8 cellular contexts compared by ENCODE assay signal in genomic region chr6:31897612-31898199, GRCh38. TPM values are rescaled to one million over a fixed set of nuclear protein-coding genes. Genes with fewer than 3 reads are reported as not detected.
A peak's percentile ranks its signal among the peaks of the same experiment; 100 is the strongest.
DNase-seq lines count a peak whose midpoint lies in the region; ATAC-seq and TF ChIP-seq lines count a peak whose summit lies in the region.

Gene EHMT2 (minus strand): TSS chr6:31897698. CDS start chr6:31897677, 21 bp downstream.

- peaks cover 22% of the 10 kb centered on the region for H3K36me3 ChIP-seq in left ventricle myocardium inferior
- H3K36me3 ChIP-seq in psoas muscle (ENCODE audit: insufficient read depth in 1 of 2, low read depth in 1 of 2) = peaks cover 0 to 34% of the 10 kb centered on the region in 2 donors

- TF ChIP-seq CTCF in HFF-Myc (IDR thresholded peaks at IDR 0.05; ENCODE audit: low read depth, low read length, missing control alignments) = no peak
- TF ChIP-seq CTCF in left ventricle myocardium inferior (IDR thresholded peaks at IDR 0.05; ENCODE audit: borderline replicate concordance) = peak; percentile 24
- TF ChIP-seq CTCF in psoas muscle (IDR thresholded peaks at IDR 0.05) = peak; percentile 6

- intact Hi-C loops in left ventricle myocardium inferior (cut with micrococcal nuclease) (no loop called here), psoas muscle (cut with DNase I) (loop anchor here in 1 of 2 donors (2.0 to 10.0 kb wide), 2 partner anchors 63 to 353 kb away; partner anchors contain the start of genes ATP6V1G2, DDX39B and NFKBIL1)

- peaks cover 26% of the 10 kb centered on the region for H3K4me1 Mint-ChIP-seq in T-helper 1 cell treated with Interleukin-12 subunit alpha and Interleukin-12 subunit beta and Interleukin-4 antibody, amounts not matched to agents 30 μg/mL and 1 μg/mL, for 36 hours (ENCODE audit: low read depth)

- 0 to 1% (median 0%) methylated on average over 34 to 42 of the region's 42 CpGs for WGBS in psoas muscle, 3 donors

- no peaks in the 10 kb centered on the region for H3K27me3 ChIP-seq in left ventricle myocardium inferior (ENCODE audit: low read depth)
- no peaks in the 10 kb centered on the region for H3K27me3 ChIP-seq in psoas muscle (ENCODE audit: insufficient read depth in 3 of 3, low read length in 2 of 3)

- H3K27ac ChIP-seq in left ventricle myocardium inferior (replicated peaks) (peak within 1 kb of the TSS; percentile 92), psoas muscle (peak within 1 kb of the TSS; percentile 85)

- peaks cover 1% of the 10 kb centered on the region for H3K27me3 Mint-ChIP-seq in T-helper 1 cell treated with Interleukin-12 subunit alpha and Interleukin-12 subunit beta and Interleukin-4 antibody, amounts not matched to agents 30 μg/mL and 1 μg/mL, for 36 hours (ENCODE audit: low read depth)

- H3K9me3 Mint-ChIP-seq in T-helper 1 cell treated with Interleukin-12 subunit alpha and Interleukin-12 subunit beta and Interleukin-4 antibody, amounts not matched to agents 30 μg/mL and 1 μg/mL, for 36 hours = no peaks in the 10 kb centered on the region

- peak within 1 kb of the TSS; percentile 97 for H3K4me3 Mint-ChIP-seq in T-helper 1 cell treated with Interleukin-12 subunit alpha and Interleukin-12 subunit beta and Interleukin-4 antibody, amounts not matched to agents 30 μg/mL and 1 μg/mL, for 36 hours

- H3K4me3 ChIP-seq in HFF-Myc (replicated peaks; ENCODE audit: low read depth, low read length) = peak within 1 kb of the TSS; percentile 65
- peak within 1 kb of the TSS; percentile 93 for H3K4me3 ChIP-seq in left ventricle myocardium inferior
- peak within 1 kb of the TSS; percentile 77 for H3K4me3 ChIP-seq in psoas muscle

- peaks cover 12% of the 10 kb centered on the region for H3K36me3 Mint-ChIP-seq in T-helper 1 cell treated with Interleukin-12 subunit alpha and Interleukin-12 subunit beta and Interleukin-4 antibody, amounts not matched to agents 30 μg/mL and 1 μg/mL, for 36 hours (ENCODE audit: low read depth)

- H3K27ac Mint-ChIP-seq in T-helper 1 cell treated with Interleukin-12 subunit alpha and Interleukin-12 subunit beta and Interleukin-4 antibody, amounts not matched to agents 30 μg/mL and 1 μg/mL, for 36 hours = peak within 1 kb of the TSS; percentile 95

- DNase-seq in EH (ENCODE audit: low read depth) (peak; percentile 84), HFF-Myc (ENCODE audit: extremely low read depth, low read depth) (no peak), NCI-H1694 (lab: John Stamatoyannopoulos, UW) (peak; percentile 51), amniotic stem cell (lab: John Stamatoyannopoulos, UW) (peak; percentile 39), left ventricle myocardium inferior (peak; percentile 84), psoas muscle (peak; percentile 85 to 93), ureter (ENCODE audit: low spot score) (peak; percentile 86)

- H3K9me3 ChIP-seq in left ventricle myocardium inferior (replicated peaks) (no peaks in the 10 kb centered on the region), psoas muscle (no peaks in the 10 kb centered on the region)

- H3K4me1 ChIP-seq in left ventricle myocardium inferior (peaks cover 54% of the 10 kb centered on the region), psoas muscle (peaks cover 15% of the 10 kb centered on the region)

- peak; percentile 72 to 84 (median 73) for ATAC-seq in psoas muscle

RNA-seq across cellular contexts. Expression of gene EHMT2, which starts in this region (rescaled TPM):
- total RNA-seq in left ventricle myocardium inferior (15.6 TPM), psoas muscle (10 to 100 TPM in 1 of 4 donors, 1 to 10 TPM in 3; 6.8 to 14.2 (median 7.7) TPM), ureter (53.4 TPM)
- polyA plus RNA-seq in psoas muscle = 10 to 100 TPM in 2 of 3 donors, 1 to 10 TPM in 1; 8.4 to 20.8 (median 13.4) TPM
